12 cellular contexts compared by ENCODE assay signal in genomic region chr17:27905524-27906237, GRCh38.
"Had no signal": no experiment of that assay in that cellular context is flagged by ENCODE, and none has a peak within 500 bp of the region (broad histone marks: within the 10 kb centered on the region; RNA-seq: fewer than 3 reads in every experiment).

No MANE protein-coding gene starts in this region.

- H3K4me1 Mint-ChIP-seq: activated naive CD4-positive, alpha-beta T cell treated with anti-CD3 and anti-CD28 coated beads, Interleukin-2, amount 50 U/mL, for 24 hours; stimulated activated naive B cell treated with anti-CD40 and anti-IgM and Interleukin-4, amounts not matched to agents 10 μg/mL and 1 μg/mL and 100 μg/mL, for 72 hours had no signal

- H3K36me3 ChIP-seq: ascending aorta, breast epithelium, left lung had no signal

- H3K27me3 ChIP-seq: ascending aorta, breast epithelium, left lung had no signal

- H3K27ac Mint-ChIP-seq: activated naive CD4-positive, alpha-beta T cell treated with anti-CD3 and anti-CD28 coated beads, Interleukin-2, amount 50 U/mL, for 24 hours; stimulated activated naive B cell treated with anti-CD40 and anti-IgM and Interleukin-4, amounts not matched to agents 10 μg/mL and 1 μg/mL and 100 μg/mL, for 72 hours had no signal

- H3K4me3 ChIP-seq: ascending aorta, breast epithelium, left lung had no signal

- DNase-seq: activated CD4-positive, alpha-beta T cell treated with anti-CD3 and anti-CD28 coated beads, Interleukin-2, amount 50 U/mL, for 1 hour; activated CD8-positive, alpha-beta memory T cell treated with anti-CD3 and anti-CD28 coated beads, Interleukin-2, amount 50 U/mL, for 48 hours; activated gamma-delta T cell; activated T-cell treated with anti-CD3 and anti-CD28 coated beads, Interleukin-2, amount 50 U/mL, for 48 hours; cortex of kidney; head of caudate nucleus; left lung; mammary epithelial cell; stimulated activated naive B cell treated with anti-CD40 and anti-IgM and Interleukin-4, amounts not matched to agents 10 μg/mL and 1 μg/mL and 100 μg/mL, for 72 hours had no signal

- H3K36me3 Mint-ChIP-seq: activated naive CD4-positive, alpha-beta T cell treated with anti-CD3 and anti-CD28 coated beads, Interleukin-2, amount 50 U/mL, for 24 hours; stimulated activated naive B cell treated with anti-CD40 and anti-IgM and Interleukin-4, amounts not matched to agents 10 μg/mL and 1 μg/mL and 100 μg/mL, for 72 hours had no signal

- H3K4me3 Mint-ChIP-seq: activated naive CD4-positive, alpha-beta T cell treated with anti-CD3 and anti-CD28 coated beads, Interleukin-2, amount 50 U/mL, for 24 hours; stimulated activated naive B cell treated with anti-CD40 and anti-IgM and Interleukin-4, amounts not matched to agents 10 μg/mL and 1 μg/mL and 100 μg/mL, for 72 hours had no signal

- H3K9me3 Mint-ChIP-seq: activated naive CD4-positive, alpha-beta T cell treated with anti-CD3 and anti-CD28 coated beads, Interleukin-2, amount 50 U/mL, for 24 hours; stimulated activated naive B cell treated with anti-CD40 and anti-IgM and Interleukin-4, amounts not matched to agents 10 μg/mL and 1 μg/mL and 100 μg/mL, for 72 hours had no signal

- H3K27ac ChIP-seq: ascending aorta, breast epithelium, left lung had no signal

- H3K9me3 ChIP-seq: ascending aorta, breast epithelium, left lung had no signal
